20 cellular contexts compared by ENCODE assay signal in the genomic region with DNA sequence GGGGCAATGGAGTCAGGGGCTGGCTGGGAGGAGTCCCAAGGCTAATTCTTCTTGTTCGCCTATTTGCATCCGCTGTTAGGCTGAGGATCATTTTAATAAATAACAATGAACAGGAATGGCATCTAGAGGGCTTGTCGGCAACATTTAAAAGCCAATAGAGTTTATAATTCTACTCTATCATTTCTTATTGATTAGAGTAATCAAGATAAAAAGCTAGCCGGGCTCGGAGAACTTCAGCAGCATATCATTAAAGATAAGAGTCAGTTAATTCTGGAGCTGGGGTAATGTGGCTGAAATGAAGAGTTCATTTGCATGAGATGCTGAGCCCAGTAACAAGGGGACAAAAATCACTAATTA. TPM values are rescaled to one million over a fixed set of nuclear protein-coding genes. Genes with fewer than 3 reads are reported as not detected.
DNase-seq lines count a peak whose midpoint lies in the region; ATAC-seq, FAIRE-seq and TF ChIP-seq lines count a peak whose summit lies in the region.
"Had no signal": no experiment of that assay in that cellular context is flagged by ENCODE, and none has a peak within 500 bp of the region (broad histone marks: within the 10 kb centered on the region; RNA-seq: fewer than 3 reads in every experiment).

No MANE protein-coding gene starts in this region.

- WGBS in H1 (ENCODE audit: extremely low coverage in 1 of 2, insufficient coverage in 1 of 2, insufficient read length in 1 of 2, insufficient replicate concordance in 2 of 2, low coverage in 1 of 2, low lambda C conversion rate in 2 of 2, missing lambda C conversion rate in 1 of 2), 2 experiments, result 8% methylated on average over 5 of the region's 5 CpGs; no CpG with 5 or more reads in 1 of the 2 experiments

- H4K5ac ChIP-seq in H1 (ENCODE audit: insufficient read length, low read depth, low read length), result no peak overlapping the region

- no peak overlapping the region for H2BK15ac ChIP-seq in H1 (ENCODE audit: low read length)

- H2AFZ ChIP-seq in H1 (ENCODE audit: low read length) (no peak overlapping the region), parathyroid adenoma (peak overlapping the region; percentile 2)

- no peak overlapping the region for H4K91ac ChIP-seq in H1 (replicated peaks; ENCODE audit: insufficient read length, low read length)

- H3K4me3 ChIP-seq in H1 (ENCODE audit: extremely low read depth in 1 of 4, insufficient read depth in 2 of 4, low read depth in 3 of 4, low read length in 4 of 4), result peak overlapping the region in 1 of 4 experiments; percentile 63; a peak in 1 of 8 replicates
- no peak overlapping the region for H3K4me3 ChIP-seq in parathyroid adenoma (ENCODE audit: low read depth, low read length)
- H3K4me3 ChIP-seq: ovary had no signal

- H3K27ac Mint-ChIP-seq in T-helper 1 cell treated with Interleukin-12 subunit alpha and Interleukin-12 subunit beta and Interleukin-4 antibody, amounts not matched to agents 30 μg/mL and 1 μg/mL, for 36 hours, result no peak overlapping the region

- H3K9ac ChIP-seq in H1 (replicated peaks in 1 of 4; ENCODE audit: extremely low read depth in 1 of 4, low read depth in 3 of 4, low read length in 3 of 4), result no peak overlapping the region
- H3K9ac ChIP-seq in parathyroid adenoma, result no peak overlapping the region

- H3K4me1 ChIP-seq in H1 (replicated peaks in 1 of 4; ENCODE audit: control insufficient read depth in 3 of 4, insufficient read depth in 4 of 4, low read length in 3 of 4) (peaks cover 0 to 37% (median 23%) of the 10 kb centered on the region in 4 experiments; a peak in 6 of 7 replicates), parathyroid adenoma (peaks cover 5% of the 10 kb centered on the region)

- peaks cover 14% of the 10 kb centered on the region for H3K23me2 ChIP-seq in H1 (ENCODE audit: low read depth, low read length)

- H2AK5ac ChIP-seq in H1 (ENCODE audit: low read depth, low read length), result no peak overlapping the region

- H2BK12ac ChIP-seq in H1 (ENCODE audit: low read depth, low read length), result no peak overlapping the region

- H3K18ac ChIP-seq in H1 (ENCODE audit: extremely low read depth, low read length), result no peak overlapping the region

- DNase-seq in T-helper 1 cell (no peak), NCI-H526 (lab: John Stamatoyannopoulos, UW) (peak; percentile 23 to 37), H1 (ENCODE audit: low read depth in 1 of 2, low spot score in 2 of 2) (no peak), hypothalamus (lab: John Stamatoyannopoulos, UW) (no peak), islet precursor cell (no peak)
- DNase-seq: activated naive CD4-positive, alpha-beta T cell treated with Interleukin-2 at 50 U/mL for 16 hours; KG1; kidney glomerular epithelial cell; NCI-H2171; stimulated activated CD4-positive, alpha-beta T cell treated with anti-CD3 and anti-CD28 coated beads, Interleukin-4, amount 100 ng/mL, for 24 hours had no signal

- H3K56ac ChIP-seq in H1 (replicated peaks; ENCODE audit: insufficient read length, low read depth, low read length), result no peak overlapping the region

- H3K23ac ChIP-seq in H1 (ENCODE audit: insufficient read length), result no peak overlapping the region

- peaks cover 73 to 94% (median 92%) of the 10 kb centered on the region in 4 experiments for H3K27me3 ChIP-seq in H1 (replicated peaks in 1 of 4; ENCODE audit: control insufficient read depth in 3 of 4, extremely low read depth in 1 of 4, insufficient read depth in 3 of 4, low read length in 3 of 4)
- H3K27me3 ChIP-seq in parathyroid adenoma (ENCODE audit: control insufficient read depth, insufficient read depth, low read length), result no peaks in the 10 kb centered on the region
- H3K27me3 ChIP-seq: ovary had no signal

- peaks cover 5% of the 10 kb centered on the region for H3K36me3 Mint-ChIP-seq in T-helper 1 cell treated with Interleukin-12 subunit alpha and Interleukin-12 subunit beta and Interleukin-4 antibody, amounts not matched to agents 30 μg/mL and 1 μg/mL, for 36 hours (ENCODE audit: low read depth)

- no peak for TF ChIP-seq EP300 in H1 (IDR thresholded peaks at IDR 0.05; ENCODE audit: borderline replicate concordance in 1 of 2, low read depth in 2 of 2, low read length in 2 of 2)

- CTCF ChIA-PET in H1 (lab: Charles Lee; ENCODE audit: partially characterized antibody), result interaction anchor here (0.9 to 2.0 kb wide), 8 partner anchors 10 to 376 kb away, joined by 3 to 14 read pairs (median 4); no protein-coding TSS in a partner anchor

- TF ChIP-seq CTCF in H1 (IDR thresholded peaks at IDR 0.05; ENCODE audit: control extremely low read depth in 1 of 3, insufficient read depth in 1 of 3, low read depth in 1 of 3, low read length in 3 of 3), result no peak
- no peak for TF ChIP-seq CTCF in parathyroid adenoma (IDR thresholded peaks at IDR 0.05)

- TF ChIP-seq POLR2A in H1 (IDR thresholded peaks at IDR 0.05; ENCODE audit: control extremely low read depth in 1 of 2, low read depth in 2 of 2, low read length in 2 of 2), result no peak

- POLR2A ChIA-PET in H1 (lab: Charles Lee; ENCODE audit: partially characterized antibody), result interaction anchor here (0.8 to 1.1 kb wide), 2 partner anchors 53 to 55 kb away, joined by 4 read pairs; no protein-coding TSS in a partner anchor

- peak overlapping the region; percentile 28 for H3K4me3 Mint-ChIP-seq in T-helper 1 cell treated with Interleukin-12 subunit alpha and Interleukin-12 subunit beta and Interleukin-4 antibody, amounts not matched to agents 30 μg/mL and 1 μg/mL, for 36 hours

- no peak overlapping the region for H2BK120ac ChIP-seq in H1 (replicated peaks; ENCODE audit: low read depth, low read length)

- H4K8ac ChIP-seq in H1 (ENCODE audit: extremely low read depth, insufficient read depth, low read length), result no peak overlapping the region

- H3K9me3 ChIP-seq in H1 (ENCODE audit: insufficient read depth in 2 of 2, low read depth in 1 of 2, low read length in 1 of 2), result no peaks in the 10 kb centered on the region
- H3K9me3 ChIP-seq in parathyroid adenoma (ENCODE audit: control insufficient read depth, low read length), result no peaks in the 10 kb centered on the region
- H3K9me3 ChIP-seq: heart right ventricle, ovary had no signal

- no peak for TF ChIP-seq RAD21 in H1 (IDR thresholded peaks at IDR 0.05 in 1 of 2, conservative IDR thresholded peaks at IDR 0.05 in 1 of 2; ENCODE audit: low read depth in 2 of 2, low read length in 2 of 2)

- no peak overlapping the region for H2BK20ac ChIP-seq in H1 (ENCODE audit: low read length)

- no peak for FAIRE-seq in H1 (lab: Jason Lieb, UNC)

- no peaks in the 10 kb centered on the region for H3K79me2 ChIP-seq in H1 (ENCODE audit: control insufficient read depth in 1 of 2, insufficient read depth in 2 of 2, low read length in 2 of 2)
- H3K79me2 ChIP-seq in parathyroid adenoma, result no peaks in the 10 kb centered on the region

- H3K27ac ChIP-seq in H1 (ENCODE audit: low read depth, low read length) (no peak overlapping the region), parathyroid adenoma (no peak overlapping the region)
- H3K27ac ChIP-seq: C4-2B, heart right ventricle, HL-60, ovary had no signal

- peaks cover 0 to 5% (median 0%) of the 10 kb centered on the region in 4 experiments; a peak in 1 of 8 replicates for H3K36me3 ChIP-seq in H1 (ENCODE audit: control insufficient read depth in 2 of 4, insufficient read depth in 4 of 4, low read length in 3 of 4)
- no peaks in the 10 kb centered on the region for H3K36me3 ChIP-seq in parathyroid adenoma (ENCODE audit: control insufficient read depth, insufficient read depth, low read length)
- H3K36me3 ChIP-seq: heart right ventricle, ovary had no signal

- H3K4me2 ChIP-seq in H1 (ENCODE audit: insufficient read depth in 1 of 2, low read depth in 2 of 2, low read length in 2 of 2) (peak overlapping the region; percentile 78 to 80; a peak in 1 of 4 replicates), parathyroid adenoma (ENCODE audit: low read length) (no peak overlapping the region)

- ATAC-seq in HG03354 (IDR thresholded peaks at IDR 0.05; ENCODE audit: poor library complexity, severe bottlenecking, unreplicated experiment), result no peak

- H3K9me3 Mint-ChIP-seq in T-helper 1 cell treated with Interleukin-12 subunit alpha and Interleukin-12 subunit beta and Interleukin-4 antibody, amounts not matched to agents 30 μg/mL and 1 μg/mL, for 36 hours, result no peaks in the 10 kb centered on the region

- no peak overlapping the region for H3K14ac ChIP-seq in H1 (ENCODE audit: insufficient read length)

- H3K4ac ChIP-seq in H1 (replicated peaks; ENCODE audit: insufficient read length, low read depth, low read length), result no peak overlapping the region

- H2BK5ac ChIP-seq in H1 (ENCODE audit: low read depth, low read length), result no peak overlapping the region

- H3K79me1 ChIP-seq in H1 (ENCODE audit: low read depth, low read length), result 0 out of 2 replicates have a peak, but pooled peaks cover 2% of the 10 kb centered on the region

- peaks cover 5 to 16% of the 10 kb centered on the region in 2 experiments for H4K20me1 ChIP-seq in H1 (replicated peaks in 1 of 2; ENCODE audit: control insufficient read depth in 1 of 2, insufficient read depth in 2 of 2, low read length in 2 of 2)

- peaks cover 32% of the 10 kb centered on the region for H3K4me1 Mint-ChIP-seq in T-helper 1 cell treated with Interleukin-12 subunit alpha and Interleukin-12 subunit beta and Interleukin-4 antibody, amounts not matched to agents 30 μg/mL and 1 μg/mL, for 36 hours (ENCODE audit: low read depth)

- peaks cover 94% of the 10 kb centered on the region for H3K27me3 Mint-ChIP-seq in T-helper 1 cell treated with Interleukin-12 subunit alpha and Interleukin-12 subunit beta and Interleukin-4 antibody, amounts not matched to agents 30 μg/mL and 1 μg/mL, for 36 hours (ENCODE audit: low read depth)

TF ChIP-seq in H1, 55 proteins besides CTCF, POLR2A, EP300 and RAD21 (continues in another document):
- TF ChIP-seq CREB1 (IDR thresholded peaks at IDR 0.05), result no peak

RNA-seq across cellular contexts. Expression of gene OSTM1, which starts 41.9 kb away (rescaled TPM):
- total RNA-seq in H1 (2021; fragmentation: NEBNext Ultra II Directional; extraction: Animal tissue kit (Norgen Biotek cat#: 25700)), result 26.1 and 30.3 TPM in 2 replicates
- 17.7 and 26.1 TPM in 2 replicates for polyA plus RNA-seq in H1 (2011; rRNA removed)
- polyA plus RNA-seq in H1 (2011; cell fraction: cytosol; rRNA removed), result 9.2 TPM
- polyA plus RNA-seq in H1 (2011; cell fraction: nucleus; rRNA removed), result 29.5 TPM
- polyA plus RNA-seq in H1 (2012, experiment 1 of 2), result 15.8 to 24.3 TPM (median 20.7 TPM) in 4 replicates
- polyA plus RNA-seq in H1 (2012, experiment 2 of 2), result 2.6 TPM
- 17.8 TPM for polyA plus RNA-seq in H1 (2013, experiment 1 of 2)
- polyA plus RNA-seq in H1 (2013, experiment 2 of 2), result 21.8 TPM
- 6.9 and 18.7 TPM in 2 replicates for polyA minus RNA-seq in H1 (2011; rRNA and poly(A)+ RNA removed)
- 25.5 TPM for polyA minus RNA-seq in H1 (2011; cell fraction: cytosol; rRNA and poly(A)+ RNA removed)
- polyA minus RNA-seq in H1 (2011; cell fraction: nucleus; rRNA and poly(A)+ RNA removed), result 41.0 TPM

RNA-seq across cellular contexts. Expression of gene NR2E1, which starts 49.4 kb away (rescaled TPM):
- total RNA-seq in H1 (2021; fragmentation: NEBNext Ultra II Directional; extraction: Animal tissue kit (Norgen Biotek cat#: 25700)), result not detected in 2 replicates
- polyA plus RNA-seq in H1 (2011; rRNA removed), result not detected in 2 replicates
- polyA plus RNA-seq in H1 (2011; cell fraction: cytosol; rRNA removed), result not detected
- not detected for polyA plus RNA-seq in H1 (2011; cell fraction: nucleus; rRNA removed)
- not detected in 4 replicates for polyA plus RNA-seq in H1 (2012, experiment 1 of 2)
- polyA plus RNA-seq in H1 (2012, experiment 2 of 2), result not detected
- polyA plus RNA-seq in H1 (2013, experiment 1 of 2), result not detected
- not detected for polyA plus RNA-seq in H1 (2013, experiment 2 of 2)
- not detected in 2 replicates for polyA minus RNA-seq in H1 (2011; rRNA and poly(A)+ RNA removed)
- polyA minus RNA-seq in H1 (2011; cell fraction: cytosol; rRNA and poly(A)+ RNA removed), result not detected
- not detected for polyA minus RNA-seq in H1 (2011; cell fraction: nucleus; rRNA and poly(A)+ RNA removed)
- total RNA-seq: A172; activated CD8-positive, alpha-beta memory T cell treated with anti-CD3 and anti-CD28 coated beads for 36 hours; heart right ventricle; ovary; skeletal muscle tissue had no signal
- polyA plus RNA-seq: heart right ventricle had no signal

Comparison
In these comparisons a context has a peak if more than half of its experiments do, and no peak if none do; other contexts are left out.
1. DNase-seq: peak in NCI-H526 (2 of 2); none in T-helper 1 cell (0 of 5), H1 (0 of 2), hypothalamus (0 of 51) and islet precursor cell (single experiment).